ENCODE assay signal across 8 cellular contexts in genomic region chr1:19210772-19211549, GRCh38. TPM values are rescaled to one million over a fixed set of nuclear protein-coding genes. Genes with fewer than 3 reads are reported as not detected.
DNase-seq lines count a peak whose midpoint lies in the region; TF ChIP-seq lines count a peak whose summit lies in the region.

No MANE protein-coding gene starts in this region.

- H3K27ac Mint-ChIP-seq in type B pancreatic cell: peak overlapping the region; percentile 99

- peak overlapping the region; percentile 81 for H3K4me3 ChIP-seq in LNCaP clone FGC (ENCODE audit: low read depth, low read length)
- H3K4me3 ChIP-seq in liver (ENCODE audit: low read depth in 1 of 3, low read length in 3 of 3): peak overlapping the region; percentile 71 to 93 (median 80)

- TF ChIP-seq CTCF in LNCaP clone FGC (IDR thresholded peaks at IDR 0.05; ENCODE audit: control insufficient read depth, extremely low read depth, insufficient read depth) (no peak), liver (IDR thresholded peaks at IDR 0.05; ENCODE audit: low read depth, low read length, missing input control) (no peak), type B pancreatic cell (conservative IDR thresholded peaks at IDR 0.05) (no peak)

- peak overlapping the region; percentile 86 to 90 for H3K27ac ChIP-seq in liver (ENCODE audit: low read depth in 1 of 2, low read length in 2 of 2)

- peaks cover 0 to 9% (median 5%) of the 10 kb centered on the region in 4 donors for H3K36me3 ChIP-seq in liver (ENCODE audit: control insufficient read depth in 4 of 4, insufficient read depth in 3 of 4, low read depth in 1 of 4, low read length in 3 of 4)

- no peaks in the 10 kb centered on the region for H3K9me3 ChIP-seq in liver (ENCODE audit: control insufficient read depth in 4 of 4, low read length in 3 of 4)

- H3K9ac ChIP-seq in liver (ENCODE audit: low read depth in 1 of 2, low read length in 2 of 2): peak overlapping the region; percentile 80 to 94

- peaks cover 6% of the 10 kb centered on the region for H3K36me3 Mint-ChIP-seq in type B pancreatic cell

- WGBS in liver: 19% methylated on average over 12 of the region's 12 CpGs

- peak; percentile 29 for DNase-seq in EL
- DNase-seq in LNCaP clone FGC (ENCODE audit: low read depth): no peak
- DNase-seq in astrocyte of the hippocampus (ENCODE audit: low read depth, low spot score): peak; percentile 30
- DNase-seq in type B pancreatic cell (ENCODE audit: extremely low spot score, unreplicated experiment): no peak
- no peak for DNase-seq in stimulated activated CD4-positive, alpha-beta T cell treated with anti-CD3 and anti-CD28 coated beads, Interleukin-4, amount 100 ng/mL, for 1 hour
- no peak for DNase-seq in hypothalamus (lab: John Stamatoyannopoulos, UW)
- no peak for DNase-seq in MV-4-11 (lab: John Stamatoyannopoulos, UW)

- H3K9me3 Mint-ChIP-seq in type B pancreatic cell: no peaks in the 10 kb centered on the region

- H3K4me1 Mint-ChIP-seq in type B pancreatic cell (ENCODE audit: unreplicated experiment): peaks cover 31% of the 10 kb centered on the region

- peak overlapping the region; percentile 94 for H3K4me3 Mint-ChIP-seq in type B pancreatic cell

- no peak for TF ChIP-seq RAD21 in liver (IDR thresholded peaks at IDR 0.05)

- H3K4me1 ChIP-seq in liver (ENCODE audit: control insufficient read depth in 4 of 4, insufficient read depth in 4 of 4, low read length in 3 of 4): peaks cover 5 to 36% (median 26%) of the 10 kb centered on the region in 4 donors

- no peaks in the 10 kb centered on the region for H3K27me3 ChIP-seq in liver (ENCODE audit: control insufficient read depth in 4 of 4, insufficient read depth in 4 of 4, low read length in 3 of 4)

- no peaks in the 10 kb centered on the region for H3K27me3 Mint-ChIP-seq in type B pancreatic cell

TF ChIP-seq in liver, 16 proteins besides CTCF, POLR2A, EP300 and RAD21:
- no peak for TF ChIP-seq HNF4A (conservative IDR thresholded peaks at IDR 0.05)
- no peak for TF ChIP-seq MAX (IDR thresholded peaks at IDR 0.05)
- TF ChIP-seq HNF4G (IDR thresholded peaks at IDR 0.05): no peak
- TF ChIP-seq YY1 (IDR thresholded peaks at IDR 0.05): no peak
- TF ChIP-seq EGR1 (IDR thresholded peaks at IDR 0.05; ENCODE audit: low read depth in 2 of 2): no peak
- no peak for TF ChIP-seq ZBTB33 (IDR thresholded peaks at IDR 0.05)
- TF ChIP-seq FOXA1 (IDR thresholded peaks at IDR 0.05): no peak
- TF ChIP-seq JUND (IDR thresholded peaks at IDR 0.05): no peak
- no peak for TF ChIP-seq ATF3 (IDR thresholded peaks at IDR 0.05)
- no peak for TF ChIP-seq GABPA (IDR thresholded peaks at IDR 0.05 in 1 of 2, conservative IDR thresholded peaks at IDR 0.05 in 1 of 2)
- TF ChIP-seq SP1 (IDR thresholded peaks at IDR 0.05): no peak
- no peak for TF ChIP-seq TAF1 (conservative IDR thresholded peaks at IDR 0.05)
- no peak for TF ChIP-seq REST (IDR thresholded peaks at IDR 0.05)
- TF ChIP-seq RXRA (IDR thresholded peaks at IDR 0.05): no peak
- no peak for TF ChIP-seq NR2F2 (IDR thresholded peaks at IDR 0.05)
- TF ChIP-seq FOXA2 (IDR thresholded peaks at IDR 0.05): no peak
TF ChIP-seq in liver: peak in this region for 0.

RNA-seq across cellular contexts. Expression of gene UBR4, which starts 0.9 kb away (rescaled TPM):
- total RNA-seq in liver: 100 to 1,000 TPM in 1 of 2 donors, 10 to 100 TPM in 1; 97.5 to 156 TPM
- 10 to 100 TPM; 45.4 to 76.2 TPM for polyA plus RNA-seq in liver
- total RNA-seq in type B pancreatic cell (ENCODE audit: low replicate concordance): 108 and 110 TPM in 2 replicates

RNA-seq across cellular contexts. Expression of gene EMC1, which starts 40.4 kb away (rescaled TPM):
- 10 to 100 TPM; 16.3 to 33.6 TPM for total RNA-seq in liver
- polyA plus RNA-seq in liver: 10 to 100 TPM in 1 of 2 donors, 1 to 10 TPM in 1; 8.0 to 13.4 TPM
- 48.6 and 60.1 TPM in 2 replicates for total RNA-seq in type B pancreatic cell (ENCODE audit: low replicate concordance)

RNA-seq across cellular contexts. Expression of gene MRTO4, which starts 40.6 kb away (rescaled TPM):
- total RNA-seq in liver (1 to 10 TPM; 9.5 to 9.8 TPM), type B pancreatic cell (ENCODE audit: low replicate concordance) (35.9 and 43.3 TPM in 2 replicates)
- polyA plus RNA-seq in liver: 10 to 100 TPM; 10.5 to 11.1 TPM

Comparison
In these comparisons a context has a peak if more than half of its experiments do, and no peak if none do; other contexts are left out.
1. DNase-seq: peak in EL (single experiment) and astrocyte of the hippocampus (single experiment); none in LNCaP clone FGC (single experiment), type B pancreatic cell (single experiment), stimulated activated CD4-positive, alpha-beta T cell treated with anti-CD3 and anti-CD28 coated beads, Interleukin-4, amount 100 ng/mL, for 1 hour (single experiment), hypothalamus (0 of 51) and MV-4-11 (single experiment).